ENCODE assay signal across 10 cellular contexts in genomic region chr20:32285082-32285620, GRCh38. TPM values are rescaled to one million over a fixed set of nuclear protein-coding genes. Genes with fewer than 3 reads are reported as not detected.
DNase-seq lines count a peak whose midpoint lies in the region; ATAC-seq and TF ChIP-seq lines count a peak whose summit lies in the region.
"Had no signal": no experiment of that assay in that cellular context is flagged by ENCODE, and none has a peak within 500 bp of the region (broad histone marks: within the 10 kb centered on the region; RNA-seq: fewer than 3 reads in every experiment).

No MANE protein-coding gene starts in this region.

- H2AFZ ChIP-seq in smooth muscle cell (ENCODE audit: low read depth) = no peak overlapping the region

- no peaks in the 10 kb centered on the region for H3K9me3 ChIP-seq in smooth muscle cell (replicated peaks; ENCODE audit: low read depth)
- H3K9me3 ChIP-seq: neutrophil had no signal

- no peak for DNase-seq in activated CD4-positive, alpha-beta T cell treated with anti-CD3 and anti-CD28 coated beads for 36 hours
- no peak for DNase-seq in activated CD4-positive, alpha-beta T cell treated with anti-CD3 and anti-CD28 coated beads for 1 hour
- peak; percentile 27 for DNase-seq in T-helper 2 cell treated with Interferon-gamma antibody and Interleukin-4, amounts not matched to agents 5 μg/mL and 100 μg/mL, for 36 hours (ENCODE audit: low spot score)
- no peak for DNase-seq in nephron progenitor cell
- DNase-seq in NCI-H1930 (lab: John Stamatoyannopoulos, UW) = no peak
- no peak for DNase-seq in DMS153 (lab: John Stamatoyannopoulos, UW)
- DNase-seq in smooth muscle cell (lab: John Stamatoyannopoulos, UW; ENCODE audit: unreplicated experiment) = no peak
- DNase-seq: 8988T had no signal

- H3K27ac ChIP-seq in smooth muscle cell (ENCODE audit: low read depth) = no peak overlapping the region
- H3K27ac ChIP-seq: neutrophil had no signal

- peaks cover 88% of the 10 kb centered on the region for H3K4me1 Mint-ChIP-seq in activated CD4-positive, alpha-beta T cell treated with anti-CD3 and anti-CD28 coated beads for 36 hours
- peaks cover 38% of the 10 kb centered on the region for H3K4me1 Mint-ChIP-seq in T-helper 2 cell treated with Interferon-gamma antibody and Interleukin-4, amounts not matched to agents 5 μg/mL and 100 μg/mL, for 36 hours (ENCODE audit: low read depth)
- H3K4me1 Mint-ChIP-seq in nephron progenitor cell = no peaks in the 10 kb centered on the region

- peaks cover 56% of the 10 kb centered on the region for H3K36me3 Mint-ChIP-seq in activated CD4-positive, alpha-beta T cell treated with anti-CD3 and anti-CD28 coated beads for 36 hours (ENCODE audit: low read depth)
- H3K36me3 Mint-ChIP-seq in T-helper 2 cell treated with Interferon-gamma antibody and Interleukin-4, amounts not matched to agents 5 μg/mL and 100 μg/mL, for 36 hours (ENCODE audit: low read depth) = peaks cover 20% of the 10 kb centered on the region
- H3K36me3 Mint-ChIP-seq in nephron progenitor cell (ENCODE audit: low read depth) = peaks cover 11% of the 10 kb centered on the region

- peaks cover 66% of the 10 kb centered on the region for H3K79me2 ChIP-seq in smooth muscle cell (ENCODE audit: low read depth)

- H3K4me3 ChIP-seq in smooth muscle cell = no peak overlapping the region

- no peak overlapping the region for H3K4me2 ChIP-seq in smooth muscle cell

- no peaks in the 10 kb centered on the region for H3K4me1 ChIP-seq in smooth muscle cell (ENCODE audit: low read depth)

- H3K27me3 ChIP-seq in smooth muscle cell (ENCODE audit: low read depth) = no peaks in the 10 kb centered on the region
- H3K27me3 ChIP-seq: neutrophil had no signal

- no peaks in the 10 kb centered on the region for H3K9me3 Mint-ChIP-seq in activated CD4-positive, alpha-beta T cell treated with anti-CD3 and anti-CD28 coated beads for 36 hours (ENCODE audit: low read depth)
- H3K9me3 Mint-ChIP-seq in T-helper 2 cell treated with Interferon-gamma antibody and Interleukin-4, amounts not matched to agents 5 μg/mL and 100 μg/mL, for 36 hours = no peaks in the 10 kb centered on the region
- no peaks in the 10 kb centered on the region for H3K9me3 Mint-ChIP-seq in nephron progenitor cell

- POLR2A ChIA-PET in activated CD4-positive, alpha-beta T cell treated with anti-CD3 and anti-CD28 coated beads for 36 hours (lab: Charles Lee) = interaction anchor here (0.5 to 2.9 kb wide), 14 partner anchors 8 to 743 kb away, joined by 3 to 40 read pairs (median 6); partner anchors contain the start of gene KIF3B

- peak overlapping the region; percentile 97 for H3K27ac Mint-ChIP-seq in activated CD4-positive, alpha-beta T cell treated with anti-CD3 and anti-CD28 coated beads for 36 hours
- H3K27ac Mint-ChIP-seq in T-helper 2 cell treated with Interferon-gamma antibody and Interleukin-4, amounts not matched to agents 5 μg/mL and 100 μg/mL, for 36 hours = peak overlapping the region; percentile 86
- peak overlapping the region; percentile 9 for H3K27ac Mint-ChIP-seq in nephron progenitor cell

- CTCF ChIA-PET in activated CD4-positive, alpha-beta T cell treated with anti-CD3 and anti-CD28 coated beads for 36 hours (lab: Charles Lee) = interaction anchor here (0.9 to 3.1 kb wide), 9 partner anchors 9 to 223 kb away, joined by 3 to 13 read pairs (median 7); partner anchors contain the start of gene KIF3B

- no peaks in the 10 kb centered on the region for H3F3A ChIP-seq in smooth muscle cell (ENCODE audit: low read depth)

- H4K20me1 ChIP-seq in smooth muscle cell (ENCODE audit: low read depth) = peaks cover 78% of the 10 kb centered on the region

- WGBS in smooth muscle cell (ENCODE audit: low lambda C conversion rate) = 77% methylated on average over 3 of the region's 3 CpGs

- H3K4me3 Mint-ChIP-seq in activated CD4-positive, alpha-beta T cell treated with anti-CD3 and anti-CD28 coated beads for 36 hours = peak overlapping the region; percentile 58
- peak overlapping the region; percentile 70 for H3K4me3 Mint-ChIP-seq in T-helper 2 cell treated with Interferon-gamma antibody and Interleukin-4, amounts not matched to agents 5 μg/mL and 100 μg/mL, for 36 hours
- no peak overlapping the region for H3K4me3 Mint-ChIP-seq in nephron progenitor cell

- TF ChIP-seq CTCF in nephron progenitor cell (IDR thresholded peaks at IDR 0.05) = no peak
- no peak for TF ChIP-seq CTCF in smooth muscle cell (IDR thresholded peaks at IDR 0.05; ENCODE audit: borderline replicate concordance, insufficient read depth, poor library complexity, severe bottlenecking)

- no peaks in the 10 kb centered on the region for H3K27me3 Mint-ChIP-seq in activated CD4-positive, alpha-beta T cell treated with anti-CD3 and anti-CD28 coated beads for 36 hours
- H3K27me3 Mint-ChIP-seq in T-helper 2 cell treated with Interferon-gamma antibody and Interleukin-4, amounts not matched to agents 5 μg/mL and 100 μg/mL, for 36 hours (ENCODE audit: low read depth) = no peaks in the 10 kb centered on the region
- no peaks in the 10 kb centered on the region for H3K27me3 Mint-ChIP-seq in nephron progenitor cell (ENCODE audit: low read depth, poor library complexity)

- no peaks in the 10 kb centered on the region for H3K36me3 ChIP-seq in smooth muscle cell (ENCODE audit: low read depth)
- H3K36me3 ChIP-seq: neutrophil had no signal

- peak; percentile 47 for ATAC-seq in activated CD4-positive, alpha-beta T cell treated with anti-CD3 and anti-CD28 coated beads for 36 hours
- peak; percentile 39 for ATAC-seq in GM21390 (IDR thresholded peaks at IDR 0.05; ENCODE audit: unreplicated experiment)

- intact Hi-C loops in activated CD4-positive, alpha-beta T cell treated with anti-CD3 and anti-CD28 coated beads for 36 hours (cut with DNase I, micrococcal nuclease) = loop anchor here (1.0 to 2.0 kb wide), 7 partner anchors 33 to 81 kb away; partner anchors contain the start of gene ASXL1 (in 1 of the 2)

- H3K9ac ChIP-seq in smooth muscle cell (ENCODE audit: low read depth) = no peak overlapping the region

RNA-seq across cellular contexts. Expression of gene KIF3B, which starts 7.7 kb away (rescaled TPM):
- total RNA-seq in activated CD4-positive, alpha-beta T cell treated with anti-CD3 and anti-CD28 coated beads for 36 hours = 10 to 100 TPM; 39.9 to 40.7 TPM
- 16.7 and 20.0 TPM in 2 replicates for total RNA-seq in smooth muscle cell
- polyA plus RNA-seq in smooth muscle cell = 8.2 and 10.2 TPM in 2 replicates

Comparison
In these comparisons a context has a peak if more than half of its experiments do, and no peak if none do; other contexts are left out.
1. H3K27ac Mint-ChIP-seq: peak in every context shown above with its lines; median percentile 97 in activated CD4-positive, alpha-beta T cell treated with anti-CD3 and anti-CD28 coated beads for 36 hours; 86 in T-helper 2 cell treated with Interferon-gamma antibody and Interleukin-4, amounts not matched to agents 5 μg/mL and 100 μg/mL, for 36 hours; 9 in nephron progenitor cell.